15 cellular contexts compared by ENCODE assay signal in genomic region chr15:50318697-50319096, GRCh38. TPM values are rescaled to one million over a fixed set of nuclear protein-coding genes. Genes with fewer than 3 reads are reported as not detected.
DNase-seq lines count a peak whose midpoint lies in the region; ATAC-seq and TF ChIP-seq lines count a peak whose summit lies in the region.
"Had no signal": no experiment of that assay in that cellular context is flagged by ENCODE, and none has a peak within 500 bp of the region (broad histone marks: within the 10 kb centered on the region; RNA-seq: fewer than 3 reads in every experiment).

No MANE protein-coding gene starts in this region.

- CTCF ChIA-PET in T-cell (lab: Charles Lee): interaction anchor here in 1 of 2 donors (0.6 to 1.6 kb wide), 3 partner anchors 10 to 35 kb away, joined by 3 read pairs; no protein-coding TSS in a partner anchor

- no peak for DNase-seq in activated T-cell treated with anti-CD3 and anti-CD28 coated beads, Interleukin-2, amount 50 U/mL, for 24 hours
- no peak for DNase-seq in activated T-cell treated with anti-CD3 and anti-CD28 coated beads, Interleukin-2, amount 50 U/mL, for 48 hours
- DNase-seq in T-cell (no peak), progenitor cell of endocrine pancreas (ENCODE audit: low spot score, unreplicated experiment) (no peak), cerebellar nuclear complex (lab: John Stamatoyannopoulos, UW) (no peak), NK-92 (lab: John Stamatoyannopoulos, UW; ENCODE audit: unreplicated experiment) (no peak)
- no peak for DNase-seq in central memory CD8-positive, alpha-beta T cell (ENCODE audit: low spot score in 2 of 2)
- DNase-seq: activated CD4-positive, CD25-positive, alpha-beta regulatory T cell treated with anti-CD3 and anti-CD28 coated beads, Interleukin-2, amount 50 U/mL, for 72 hours; Caco-2; EL; NCI-H1694 treated with DMSO at 0.1 percent for 48 hours; NCI-H345; NK-92 treated with Interleukin-12 subunit alpha and Interleukin-12 subunit beta, amount 100 ng/mL, for 24 hours had no signal

- no peaks in the 10 kb centered on the region for H3K9me3 Mint-ChIP-seq in activated T-cell treated with anti-CD3 and anti-CD28 coated beads, Interleukin-2, amount 50 U/mL, for 24 hours
- H3K9me3 Mint-ChIP-seq in T-cell: no peaks in the 10 kb centered on the region
- no peaks in the 10 kb centered on the region for H3K9me3 Mint-ChIP-seq in central memory CD8-positive, alpha-beta T cell
- H3K9me3 Mint-ChIP-seq in progenitor cell of endocrine pancreas (ENCODE audit: low read depth): no peaks in the 10 kb centered on the region

- no peak for TF ChIP-seq CTCF in progenitor cell of endocrine pancreas (IDR thresholded peaks at IDR 0.05; ENCODE audit: unreplicated experiment)

- no peaks in the 10 kb centered on the region for H3K27me3 Mint-ChIP-seq in activated T-cell treated with anti-CD3 and anti-CD28 coated beads, Interleukin-2, amount 50 U/mL, for 24 hours
- H3K27me3 Mint-ChIP-seq in T-cell (no peaks in the 10 kb centered on the region), progenitor cell of endocrine pancreas (no peaks in the 10 kb centered on the region)
- H3K27me3 Mint-ChIP-seq in central memory CD8-positive, alpha-beta T cell: no peaks in the 10 kb centered on the region

- H3K4me1 Mint-ChIP-seq in activated T-cell treated with anti-CD3 and anti-CD28 coated beads, Interleukin-2, amount 50 U/mL, for 24 hours (ENCODE audit: low read depth): peaks cover 21% of the 10 kb centered on the region
- H3K4me1 Mint-ChIP-seq in T-cell: peaks cover 14 to 19% (median 18%) of the 10 kb centered on the region in 3 donors
- H3K4me1 Mint-ChIP-seq in central memory CD8-positive, alpha-beta T cell: peaks cover 17% of the 10 kb centered on the region
- no peaks in the 10 kb centered on the region for H3K4me1 Mint-ChIP-seq in progenitor cell of endocrine pancreas (ENCODE audit: low read depth)

- peaks cover 4% of the 10 kb centered on the region for H3K36me3 Mint-ChIP-seq in activated T-cell treated with anti-CD3 and anti-CD28 coated beads, Interleukin-2, amount 50 U/mL, for 24 hours (ENCODE audit: low read depth)
- H3K36me3 Mint-ChIP-seq in T-cell (peaks cover 2% of the 10 kb centered on the region), progenitor cell of endocrine pancreas (ENCODE audit: insufficient read depth) (no peaks in the 10 kb centered on the region)
- peaks cover 4% of the 10 kb centered on the region for H3K36me3 Mint-ChIP-seq in central memory CD8-positive, alpha-beta T cell (ENCODE audit: insufficient read depth)

- ATAC-seq in T-cell (replicated peaks in 1 of 4) (peak in 1 of 4 experiments; percentile 44), HG02970 (IDR thresholded peaks at IDR 0.05; ENCODE audit: low FRiP score, unreplicated experiment) (no peak)
- no peak for ATAC-seq in central memory CD8-positive, alpha-beta T cell (replicated peaks; ENCODE audit: extremely low read depth, poor library complexity, severe bottlenecking)

- peak overlapping the region; percentile 83 for H3K27ac Mint-ChIP-seq in activated T-cell treated with anti-CD3 and anti-CD28 coated beads, Interleukin-2, amount 50 U/mL, for 24 hours
- H3K27ac Mint-ChIP-seq in T-cell (peak overlapping the region; percentile 68 to 90), progenitor cell of endocrine pancreas (peak overlapping the region; percentile 30)
- peak overlapping the region; percentile 70 for H3K27ac Mint-ChIP-seq in central memory CD8-positive, alpha-beta T cell (ENCODE audit: low read depth)

- peak overlapping the region; percentile 2 for H3K4me3 Mint-ChIP-seq in activated T-cell treated with anti-CD3 and anti-CD28 coated beads, Interleukin-2, amount 50 U/mL, for 24 hours
- H3K4me3 Mint-ChIP-seq in T-cell: peak overlapping the region; percentile 49 to 52 (median 51)
- peak overlapping the region; percentile 55 for H3K4me3 Mint-ChIP-seq in central memory CD8-positive, alpha-beta T cell
- H3K4me3 Mint-ChIP-seq in progenitor cell of endocrine pancreas (ENCODE audit: low read depth): no peak overlapping the region

- POLR2A ChIA-PET in T-cell (lab: Charles Lee): interaction anchor here in 1 of 2 donors (1.0 kb wide), 1 partner anchor 33 kb away, joined by 4 read pairs; no protein-coding TSS in a partner anchor

RNA-seq across cellular contexts. Expression of gene GABPB1, which starts 36.3 kb away (rescaled TPM):
- total RNA-seq in T-cell: 10 to 100 TPM; 15.4 to 21.6 (median 19.5) TPM
- total RNA-seq in progenitor cell of endocrine pancreas: 34.6 and 41.7 TPM in 2 replicates

RNA-seq across cellular contexts. Expression of gene HDC, which starts 53.2 kb away (rescaled TPM):
- total RNA-seq in T-cell (1 to 10 TPM in 2 of 5 donors, under 1 TPM in 2, not detected in 1; 0.26 to 4.3 (median 2.5) TPM), progenitor cell of endocrine pancreas (not detected in 2 replicates)
- total RNA-seq: Caco-2, right atrium auricular region had no signal

Comparison
In these comparisons a context has a peak if more than half of its experiments do, and no peak if none do; other contexts are left out.
1. H3K27ac Mint-ChIP-seq: peak in every context shown above with its lines; median percentile 83 in activated T-cell treated with anti-CD3 and anti-CD28 coated beads, Interleukin-2, amount 50 U/mL, for 24 hours; 79 in T-cell; 70 in central memory CD8-positive, alpha-beta T cell; 30 in progenitor cell of endocrine pancreas.